ENCODE assay signal across 17 cellular contexts in the genomic region with DNA sequence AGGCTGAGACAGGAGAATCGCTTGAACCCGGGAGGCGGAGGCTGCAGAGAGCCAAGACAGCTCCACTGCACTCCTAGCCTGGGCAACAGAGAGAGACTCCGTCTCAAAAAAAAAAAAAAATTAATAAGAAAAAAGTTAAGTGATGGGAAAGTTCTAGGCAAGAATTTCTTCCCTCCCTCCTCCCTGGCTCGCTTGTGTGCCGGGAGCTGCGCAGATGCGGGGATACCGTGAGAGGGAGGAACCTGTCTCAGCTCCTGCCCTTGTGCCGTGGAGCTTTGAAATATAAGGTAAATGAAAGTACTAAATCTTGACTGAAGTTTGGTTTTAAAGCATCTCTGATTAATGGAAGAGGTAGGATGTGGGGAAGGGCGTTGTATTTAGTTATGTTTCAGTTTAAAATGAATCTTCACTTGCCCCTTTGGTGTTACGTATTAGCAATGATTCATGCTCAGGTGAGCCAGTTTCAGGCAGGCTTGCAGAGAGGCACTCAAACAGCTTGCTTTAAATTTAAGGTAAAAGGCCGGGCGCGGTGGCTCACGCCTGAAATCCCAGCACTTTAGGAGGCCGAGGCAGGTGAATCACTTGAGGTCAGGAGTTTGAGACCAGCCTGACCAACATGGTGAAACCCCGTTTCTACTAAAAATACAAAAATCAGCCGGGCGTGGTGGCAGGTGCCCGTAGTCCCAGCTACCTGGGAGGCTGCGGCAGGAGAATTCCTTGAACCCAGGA. TPM values are rescaled to one million over a fixed set of nuclear protein-coding genes. Genes with fewer than 3 reads are reported as not detected.
DNase-seq lines count a peak whose midpoint lies in the region; ATAC-seq, FAIRE-seq and TF ChIP-seq lines count a peak whose summit lies in the region.
"Had no signal": no experiment of that assay in that cellular context is flagged by ENCODE, and none has a peak within 500 bp of the region (broad histone marks: within the 10 kb centered on the region; RNA-seq: fewer than 3 reads in every experiment).

No MANE protein-coding gene starts in this region.

- no peak for FAIRE-seq in astrocyte (lab: Jason Lieb, UNC)

- no peaks in the 10 kb centered on the region for H3K36me3 Mint-ChIP-seq in CD4-positive, CD25-positive, alpha-beta regulatory T cell
- H3K36me3 Mint-ChIP-seq in astrocyte (ENCODE audit: low read depth, unreplicated experiment) (no peaks in the 10 kb centered on the region), nephron (ENCODE audit: low read depth) (peaks cover under 1% of the 10 kb centered on the region)

- H3K27ac ChIP-seq in CD4-positive, CD25-positive, alpha-beta regulatory T cell (ENCODE audit: insufficient read depth, low read length, poor library complexity, severe bottlenecking) = no peak overlapping the region
- H3K27ac ChIP-seq in astrocyte (ENCODE audit: low read depth, low read length) = no peak overlapping the region

- H3K4me3 ChIP-seq in CD4-positive, CD25-positive, alpha-beta regulatory T cell (ENCODE audit: low read depth, low read length) = no peak overlapping the region
- H3K4me3 ChIP-seq in astrocyte (ENCODE audit: insufficient read depth, low read depth, low read length) = no peak overlapping the region
- no peak overlapping the region for H3K4me3 ChIP-seq in lower leg skin (ENCODE audit: low read depth, poor library complexity, severe bottlenecking)

- peaks cover 38% of the 10 kb centered on the region for H3K27me3 Mint-ChIP-seq in CD4-positive, CD25-positive, alpha-beta regulatory T cell
- H3K27me3 Mint-ChIP-seq in astrocyte (ENCODE audit: low read depth, unreplicated experiment) (no peaks in the 10 kb centered on the region), nephron (ENCODE audit: low read depth) (no peaks in the 10 kb centered on the region)

- no peak for DNase-seq in CD4-positive, CD25-positive, alpha-beta regulatory T cell
- DNase-seq in Caki2 (ENCODE audit: low read depth) = peak; percentile 2
- no peak for DNase-seq in astrocyte (ENCODE audit: low read depth)
- no peak for DNase-seq in KG1 (lab: John Stamatoyannopoulos, UW)
- no peak for DNase-seq in lower leg skin (ENCODE audit: low spot score in 2 of 2)
- no peak for DNase-seq in NK-92 (lab: John Stamatoyannopoulos, UW; ENCODE audit: unreplicated experiment)
- DNase-seq: dermis blood vessel endothelial cell, NCI-H345, SHP77 treated with DMSO at 0.1 percent for 48 hours, substantia nigra, T-helper 2 cell had no signal

- H3K36me3 ChIP-seq in CD4-positive, CD25-positive, alpha-beta regulatory T cell (ENCODE audit: control insufficient read depth, insufficient read depth, low read length) = peaks cover under 1% of the 10 kb centered on the region
- no peaks in the 10 kb centered on the region for H3K36me3 ChIP-seq in astrocyte (ENCODE audit: insufficient read depth, low read length)

- no peak overlapping the region for H2AFZ ChIP-seq in astrocyte (ENCODE audit: low read depth, low read length)

- H3K4me1 ChIP-seq in CD4-positive, CD25-positive, alpha-beta regulatory T cell (ENCODE audit: control insufficient read depth, insufficient read depth, low read length, poor library complexity, severe bottlenecking) = peaks cover 17% of the 10 kb centered on the region
- peaks cover 6% of the 10 kb centered on the region for H3K4me1 ChIP-seq in astrocyte (ENCODE audit: insufficient read depth, low read length)

- 87 to 92% methylated on average over 22 of the region's 22 CpGs for WGBS in lower leg skin, 2 donors

- intact Hi-C loops in lower leg skin (cut with DNase I; ENCODE audit: low total_unique reads) = no loop called here

- no peak overlapping the region for H3K9ac ChIP-seq in astrocyte (ENCODE audit: low read length)

- no peaks in the 10 kb centered on the region for H3K9me3 ChIP-seq in CD4-positive, CD25-positive, alpha-beta regulatory T cell (ENCODE audit: control insufficient read depth in 2 of 2, low read length in 2 of 2)
- no peaks in the 10 kb centered on the region for H3K9me3 ChIP-seq in astrocyte (ENCODE audit: insufficient read depth, low read depth, low read length)
- H3K9me3 ChIP-seq: mucosa of descending colon had no signal

- no peaks in the 10 kb centered on the region for H4K20me1 ChIP-seq in astrocyte (ENCODE audit: insufficient read depth, low read length)

- peaks cover 29% of the 10 kb centered on the region for H3K79me2 ChIP-seq in astrocyte (ENCODE audit: insufficient read depth, low read length)

- TF ChIP-seq POLR2A in lower leg skin (IDR thresholded peaks at IDR 0.05) = no peak

- H3K4me1 Mint-ChIP-seq in CD4-positive, CD25-positive, alpha-beta regulatory T cell = peaks cover 10 to 27% (median 16%) of the 10 kb centered on the region in 4 donors
- H3K4me1 Mint-ChIP-seq in astrocyte (ENCODE audit: low read depth, unreplicated experiment) (peaks cover 11% of the 10 kb centered on the region), nephron (peaks cover 20% of the 10 kb centered on the region)

- H3K27ac Mint-ChIP-seq in CD4-positive, CD25-positive, alpha-beta regulatory T cell = peak overlapping the region in 2 of 3 donors; percentile 57 to 97
- H3K27ac Mint-ChIP-seq in astrocyte (ENCODE audit: unreplicated experiment) (no peak overlapping the region), nephron (peak overlapping the region in 1 of 3 experiments; percentile 37)

- in situ Hi-C loops in Caki2 (cut with HindIII; ENCODE audit: low pct_unique_long_range_greater_than_20kb, low sequenced_read_pairs) = no loop called here

- peak overlapping the region in 3 of 4 donors; percentile 40 to 72 (median 67) for H3K4me3 Mint-ChIP-seq in CD4-positive, CD25-positive, alpha-beta regulatory T cell
- peak overlapping the region; percentile 94 for H3K4me3 Mint-ChIP-seq in astrocyte (ENCODE audit: unreplicated experiment)
- peak overlapping the region; percentile 39 to 63 (median 50) for H3K4me3 Mint-ChIP-seq in nephron

- no peak for ATAC-seq in CD4-positive, CD25-positive, alpha-beta regulatory T cell (ENCODE audit: low read depth in 2 of 2)

- H3K9me3 Mint-ChIP-seq in CD4-positive, CD25-positive, alpha-beta regulatory T cell = no peaks in the 10 kb centered on the region
- no peaks in the 10 kb centered on the region for H3K9me3 Mint-ChIP-seq in astrocyte (ENCODE audit: unreplicated experiment)
- no peaks in the 10 kb centered on the region for H3K9me3 Mint-ChIP-seq in nephron
- H3K9me3 Mint-ChIP-seq: activated T-helper 2 cell treated with anti-CD3 and anti-CD28 coated beads, Interferon-gamma antibody, Interleukin-2, Interleukin-4, amounts not matched to agents 10 μg/mL and 5 μg/mL and 100 μg/mL, durations not matched to agents 14 hours and 24 hours and 36 hours had no signal

- TF ChIP-seq CTCF in astrocyte (IDR thresholded peaks at IDR 0.05; ENCODE audit: insufficient read depth, low read depth, low read length) (no peak), nephron (IDR thresholded peaks at IDR 0.05; ENCODE audit: unreplicated experiment in 3 of 3) (no peak), lower leg skin (IDR thresholded peaks at IDR 0.05) (no peak)

- H3K27me3 ChIP-seq in CD4-positive, CD25-positive, alpha-beta regulatory T cell (ENCODE audit: control insufficient read depth, insufficient read depth, low read length) = no peaks in the 10 kb centered on the region
- H3K27me3 ChIP-seq in astrocyte (ENCODE audit: insufficient read depth, low read length) = no peaks in the 10 kb centered on the region
- H3K27me3 ChIP-seq: hepatocyte had no signal

- no peak overlapping the region for H3K4me2 ChIP-seq in astrocyte (ENCODE audit: low read length)

RNA-seq across cellular contexts. Expression of gene UFSP2, which starts 1.4 kb away (rescaled TPM):
- total RNA-seq in CD4-positive, CD25-positive, alpha-beta regulatory T cell = 18.2 TPM
- polyA plus RNA-seq in CD4-positive, CD25-positive, alpha-beta regulatory T cell = 10 to 100 TPM; 39.8 to 45.3 (median 44.0) TPM
- total RNA-seq in Caki2 (2014; rRNA removed; shearing (Covaris generic); ENCODE audit: low replicate concordance) = 29.6 and 63.3 TPM in 2 replicates
- 21.8 and 27.5 TPM in 2 replicates for total RNA-seq in astrocyte
- 10 to 100 TPM; 24.6 to 53.5 (median 32.4) TPM for total RNA-seq in lower leg skin

RNA-seq across cellular contexts. Expression of gene ANKRD37, which starts 30.5 kb away (rescaled TPM):
- total RNA-seq in CD4-positive, CD25-positive, alpha-beta regulatory T cell = 31.0 TPM
- 10 to 100 TPM in 3 of 4 donors, 1 to 10 TPM in 1; 8.8 to 14.3 (median 11.2) TPM for polyA plus RNA-seq in CD4-positive, CD25-positive, alpha-beta regulatory T cell
- 15.3 and 36.6 TPM in 2 replicates for total RNA-seq in Caki2 (2014; rRNA removed; shearing (Covaris generic); ENCODE audit: low replicate concordance)
- total RNA-seq in astrocyte (6.1 and 7.9 TPM in 2 replicates), lower leg skin (10 to 100 TPM; 16.1 to 30.8 (median 22.1) TPM)

RNA-seq across cellular contexts. Expression of gene LRP2BP, which starts 31.4 kb away (rescaled TPM):
- 3.5 TPM for total RNA-seq in CD4-positive, CD25-positive, alpha-beta regulatory T cell
- polyA plus RNA-seq in CD4-positive, CD25-positive, alpha-beta regulatory T cell = 1 to 10 TPM in 2 of 4 donors, under 1 TPM in 2; 0.54 to 1.2 (median 0.97) TPM
- total RNA-seq in Caki2 (2014; rRNA removed; shearing (Covaris generic); ENCODE audit: low replicate concordance) = 0.14 TPM in 1 of 2 replicates, not detected in the other
- total RNA-seq in astrocyte (0.26 and 0.27 TPM in 2 replicates), lower leg skin (1 to 10 TPM in 2 of 4 donors, under 1 TPM in 2; 0.55 to 1.5 (median 1.2) TPM)

RNA-seq across cellular contexts. Expression of gene CCDC110, which starts 44.4 kb away (rescaled TPM):
- not detected for total RNA-seq in CD4-positive, CD25-positive, alpha-beta regulatory T cell
- under 1 TPM in 2 of 4 donors, not detected in 2; 0.18 to 0.47 TPM for polyA plus RNA-seq in CD4-positive, CD25-positive, alpha-beta regulatory T cell
- total RNA-seq in Caki2 (2014; rRNA removed; shearing (Covaris generic); ENCODE audit: low replicate concordance) = 0.52 and 0.98 TPM in 2 replicates
- total RNA-seq in astrocyte (0.39 and 1.2 TPM in 2 replicates), lower leg skin (under 1 TPM in 3 of 4 donors, not detected in 1; 0.08 to 0.75 (median 0.61) TPM)
- total RNA-seq: activated T-helper 2 cell treated with anti-CD3 and anti-CD28 coated beads, Interferon-gamma antibody, Interleukin-2, Interleukin-4, amounts not matched to agents 10 μg/mL and 5 μg/mL and 100 μg/mL, durations not matched to agents 14 hours and 24 hours and 36 hours; Daoy had no signal
- polyA plus RNA-seq: BJ had no signal
